11 cellular contexts compared by ENCODE assay signal in the genomic region with DNA sequence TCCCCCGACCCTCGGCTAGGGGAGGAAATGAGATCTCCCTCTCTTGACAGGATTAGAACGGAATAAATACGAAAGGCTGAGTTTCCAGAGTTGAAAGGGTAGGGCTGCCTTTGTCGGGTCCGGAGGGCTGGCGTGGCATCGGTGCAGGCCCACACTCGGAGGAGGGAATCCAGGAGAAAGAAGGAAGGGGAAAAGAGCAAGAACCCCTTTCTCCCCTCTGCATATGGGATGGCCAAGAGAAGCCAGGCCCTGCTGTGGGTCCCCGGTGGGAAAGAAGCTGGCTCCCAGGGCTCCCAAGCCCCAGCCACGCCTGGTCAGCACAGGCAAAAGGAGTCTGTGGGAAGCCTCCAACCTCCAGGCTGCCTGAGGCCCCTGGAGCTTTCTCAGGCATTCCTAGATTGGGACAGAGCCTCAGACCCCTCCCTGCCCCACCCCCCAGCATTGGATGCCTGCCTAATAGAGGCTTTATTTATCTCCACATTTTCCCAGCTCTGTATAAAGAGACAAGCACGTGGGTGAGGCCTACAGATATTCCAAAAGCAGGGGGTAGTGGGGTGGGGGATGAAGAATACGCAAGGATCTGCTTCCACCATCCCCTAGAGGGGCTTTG. TPM values are rescaled to one million over a fixed set of nuclear protein-coding genes. Genes with fewer than 3 reads are reported as not detected.
DNase-seq lines count a peak whose midpoint lies in the region; ATAC-seq, FAIRE-seq and TF ChIP-seq lines count a peak whose summit lies in the region.
"Had no signal": no experiment of that assay in that cellular context is flagged by ENCODE, and none has a peak within 500 bp of the region (broad histone marks: within the 10 kb centered on the region; RNA-seq: fewer than 3 reads in every experiment).

No MANE protein-coding gene starts in this region.

- H3K27ac ChIP-seq in fibroblast of lung (ENCODE audit: insufficient read depth, low read length) (no peak overlapping the region), muscle layer of colon (ENCODE audit: low read depth, low read length) (peak overlapping the region; percentile 37), testis (peak overlapping the region; percentile 58 to 63), small intestine (ENCODE audit: low read depth in 1 of 2, low read length in 1 of 2) (peak overlapping the region in 1 of 2 donors; percentile 25)

- no peaks in the 10 kb centered on the region for H3K27me3 Mint-ChIP-seq in T-helper 17 cell
- H3K27me3 Mint-ChIP-seq: naive thymus-derived CD8-positive, alpha-beta T cell had no signal

- peaks cover 61% of the 10 kb centered on the region for H3K79me2 ChIP-seq in fibroblast of lung (ENCODE audit: control insufficient read depth, insufficient read depth, low read length)

- no peak for DNase-seq in T-helper 17 cell
- peak; percentile 23 to 77 for DNase-seq in fibroblast of lung (ENCODE audit: low read depth in 2 of 2)
- DNase-seq in testis: peak; percentile 67
- no peak for DNase-seq in SIG-M5 treated with dmso at 0.1 percent for 504 hours (lab: John Stamatoyannopoulos, UW; ENCODE audit: unreplicated experiment)
- no peak for DNase-seq in small intestine
- DNase-seq in omental fat pad (ENCODE audit: low spot score): no peak
- DNase-seq: head of caudate nucleus, T-helper 2 cell had no signal

- WGBS in testis, 2 donors: 66 to 67% methylated on average over 13 of the region's 13 CpGs
- WGBS in small intestine, 3 donors: 60 to 84% (median 78%) methylated on average over 12 to 13 of the region's 13 CpGs

- H3K9ac ChIP-seq in fibroblast of lung (ENCODE audit: insufficient read depth, low read length) (peak overlapping the region; percentile 21), muscle layer of colon (ENCODE audit: low read length) (no peak overlapping the region)

- H3K27me3 ChIP-seq in fibroblast of lung (ENCODE audit: control insufficient read depth, insufficient read depth, low read length) (no peaks in the 10 kb centered on the region), muscle layer of colon (ENCODE audit: control insufficient read depth in 1 of 2, insufficient read depth in 2 of 2, low read length in 2 of 2) (no peaks in the 10 kb centered on the region), testis (no peaks in the 10 kb centered on the region), small intestine (ENCODE audit: control insufficient read depth in 2 of 2, insufficient read depth in 2 of 2, low read length in 2 of 2) (no peaks in the 10 kb centered on the region)

- H3K4me2 ChIP-seq in fibroblast of lung (ENCODE audit: extremely low read depth, insufficient read depth, low read length): no peak overlapping the region

- H3K27ac Mint-ChIP-seq in T-helper 17 cell: peak overlapping the region; percentile 60

- no peak overlapping the region for H2AFZ ChIP-seq in fibroblast of lung (ENCODE audit: low read length)

- peaks cover 21% of the 10 kb centered on the region for H3K4me1 Mint-ChIP-seq in T-helper 17 cell

- no peak for FAIRE-seq in small intestine (lab: Jason Lieb, UNC)

- no peak for TF ChIP-seq POLR2A in testis (IDR thresholded peaks at IDR 0.05)

- no peak for ATAC-seq in T-helper 17 cell
- no peak for ATAC-seq in omental fat pad (ENCODE audit: low FRiP score)
- ATAC-seq in HG03565 (IDR thresholded peaks at IDR 0.05; ENCODE audit: unreplicated experiment): no peak
- ATAC-seq: naive thymus-derived CD8-positive, alpha-beta T cell had no signal

- intact Hi-C loops in testis (cut with DNase I; ENCODE audit: low total_unique reads): no loop called here

- H3K4me3 ChIP-seq in fibroblast of lung (replicated peaks in 1 of 4; ENCODE audit: control extremely low read depth in 1 of 4, insufficient read depth in 1 of 4, low read depth in 3 of 4, low read length in 4 of 4) (no peak overlapping the region), muscle layer of colon (ENCODE audit: low read depth in 1 of 2, low read length in 2 of 2) (no peak overlapping the region), testis (no peak overlapping the region), small intestine (ENCODE audit: low read depth in 1 of 2, low read length in 2 of 2) (no peak overlapping the region)

- no peaks in the 10 kb centered on the region for H3K9me3 ChIP-seq in T-helper 17 cell (ENCODE audit: control insufficient read depth, low read length, poor library complexity, severe bottlenecking)
- no peaks in the 10 kb centered on the region for H3K9me3 ChIP-seq in fibroblast of lung (ENCODE audit: control insufficient read depth, insufficient read depth, low read depth, low read length)
- no peaks in the 10 kb centered on the region for H3K9me3 ChIP-seq in muscle layer of colon (ENCODE audit: low read length)
- no peaks in the 10 kb centered on the region for H3K9me3 ChIP-seq in testis
- no peaks in the 10 kb centered on the region for H3K9me3 ChIP-seq in small intestine (ENCODE audit: control insufficient read depth, low read depth)

- peaks cover 4% of the 10 kb centered on the region for H3K36me3 Mint-ChIP-seq in T-helper 17 cell (ENCODE audit: low read depth)

- H4K20me1 ChIP-seq in fibroblast of lung (ENCODE audit: control insufficient read depth, extremely low read depth, insufficient read depth, low read length): no peaks in the 10 kb centered on the region

- H3K36me3 ChIP-seq in fibroblast of lung (ENCODE audit: control insufficient read depth, insufficient read depth, low read length) (no peaks in the 10 kb centered on the region), muscle layer of colon (ENCODE audit: insufficient read depth, low read length) (no peaks in the 10 kb centered on the region), testis (ENCODE audit: low read depth, missing control alignments) (no peaks in the 10 kb centered on the region), small intestine (ENCODE audit: control insufficient read depth in 2 of 2, insufficient read depth in 2 of 2, low read length in 2 of 2) (peaks cover 0 to 3% of the 10 kb centered on the region in 2 donors)

- H3K4me1 ChIP-seq in fibroblast of lung (ENCODE audit: control insufficient read depth, extremely low read depth, insufficient read depth, low read length) (peaks cover 11% of the 10 kb centered on the region), muscle layer of colon (ENCODE audit: insufficient read depth, low read length) (peaks cover 27% of the 10 kb centered on the region), testis (peaks cover 51% of the 10 kb centered on the region), small intestine (ENCODE audit: control insufficient read depth in 2 of 2, insufficient read depth in 1 of 2, low read depth in 1 of 2, low read length in 1 of 2) (peaks cover 7 to 16% of the 10 kb centered on the region in 2 donors)

- H3K4me3 Mint-ChIP-seq in T-helper 17 cell: no peak overlapping the region
- H3K4me3 Mint-ChIP-seq: naive thymus-derived CD8-positive, alpha-beta T cell had no signal

- TF ChIP-seq CTCF in fibroblast of lung (conservative IDR thresholded peaks at IDR 0.05 in 1 of 2, IDR thresholded peaks at IDR 0.05 in 1 of 2; ENCODE audit: low read depth in 1 of 2, low read length in 2 of 2): no peak
- no peak for TF ChIP-seq CTCF in testis (IDR thresholded peaks at IDR 0.05)
- TF ChIP-seq CTCF in omental fat pad (IDR thresholded peaks at IDR 0.05): no peak

RNA-seq across cellular contexts. Expression of a gene that starts 56.3 kb away (rescaled TPM):
- total RNA-seq in T-helper 17 cell (100 to 1,000 TPM; 268 to 269 TPM), fibroblast of lung (67.3 and 104 TPM in 2 replicates), testis (100 to 1,000 TPM; 304 to 337 TPM), omental fat pad (100 to 1,000 TPM in 3 of 4 donors, 10 to 100 TPM in 1; 68.6 to 196 (median 125) TPM)
- polyA plus RNA-seq in fibroblast of lung (111 and 124 TPM in 2 replicates), testis (ENCODE audit: insufficient read depth, low read depth, low replicate concordance) (191 TPM), small intestine (100 to 1,000 TPM in 2 of 3 donors, 10 to 100 TPM in 1; 98.9 to 233 (median 219) TPM)
- 189 and 239 TPM in 2 replicates for polyA plus RNA-seq in fibroblast of lung (2012)
- polyA minus RNA-seq in fibroblast of lung (ENCODE audit: low replicate concordance): 473 and 658 TPM in 2 replicates

Comparison
In these comparisons a context has a peak if more than half of its experiments do, and no peak if none do; other contexts are left out.
1. DNase-seq: peak in fibroblast of lung (2 of 2) and testis (single experiment); none in T-helper 17 cell (0 of 3), SIG-M5 treated with dmso at 0.1 percent for 504 hours (single experiment), small intestine (single experiment) and omental fat pad (single experiment).